Comparison of ENCODE assay signal across 12 cellular contexts in the genomic region with DNA sequence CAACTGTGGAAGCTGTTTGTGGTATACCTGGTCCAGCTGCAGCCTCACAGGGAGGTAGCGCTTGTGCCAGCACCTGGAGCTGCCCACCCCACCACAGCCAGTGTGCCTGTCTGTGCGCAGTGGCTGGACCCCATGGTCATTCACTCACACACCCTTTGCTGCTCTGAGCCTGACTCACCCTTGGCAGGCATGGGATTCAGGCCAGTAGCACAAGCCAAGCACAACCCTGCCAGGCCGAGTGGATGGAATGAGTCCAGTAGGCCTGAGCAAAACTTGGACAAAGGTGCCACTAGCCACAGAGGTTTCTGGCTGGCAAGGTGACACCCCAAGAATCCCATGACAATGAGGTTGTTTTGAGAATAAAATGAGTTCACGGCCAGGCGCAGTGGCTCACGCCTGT.
"Had no signal": no experiment of that assay in that cellular context is flagged by ENCODE, and none has a peak within 500 bp of the region (broad histone marks: within the 10 kb centered on the region; RNA-seq: fewer than 3 reads in every experiment).

No MANE protein-coding gene starts in this region.

- H3K4me3 ChIP-seq: dorsolateral prefrontal cortex, sigmoid colon, testis had no signal

- H3K27ac Mint-ChIP-seq: activated T-helper 2 cell treated with anti-CD3 and anti-CD28 coated beads, Interferon-gamma antibody, Interleukin-2, Interleukin-4, amounts not matched to agents 10 μg/mL and 5 μg/mL and 100 μg/mL, durations not matched to agents 14 hours and 24 hours and 36 hours; naive thymus-derived CD4-positive, alpha-beta T cell had no signal

- H3K4me1 ChIP-seq: sigmoid colon, testis had no signal

- H3K27ac ChIP-seq: dorsolateral prefrontal cortex, neutrophil, sigmoid colon, testis had no signal

- DNase-seq: activated CD4-positive, CD25-positive, alpha-beta regulatory T cell; activated naive CD4-positive, alpha-beta T cell treated with anti-CD3 and anti-CD28 coated beads, Interleukin-2, amount 50 U/mL, for 16 hours; naive thymus-derived CD4-positive, alpha-beta T cell; sigmoid colon; stimulated activated CD4-positive, alpha-beta T cell treated with anti-CD3 and anti-CD28 coated beads, Interleukin-4, amount 100 ng/mL, for 1 hour; stimulated activated CD8-positive, alpha-beta memory T cell treated with anti-CD3 and anti-CD28 coated beads, Interleukin-4, amount 100 ng/mL, for 48 hours; stimulated activated naive CD8-positive, alpha-beta T cell treated with anti-CD3 and anti-CD28 coated beads, Interleukin-15, Interleukin-2, amounts not matched to agents 100 U/mL and 50 U/mL, for 24 hours; T-helper 2 cell; testis had no signal

- H3K27me3 ChIP-seq: dorsolateral prefrontal cortex, neutrophil, sigmoid colon, testis had no signal

- H3K4me3 Mint-ChIP-seq: naive thymus-derived CD4-positive, alpha-beta T cell had no signal

- H3K9me3 ChIP-seq: neutrophil, sigmoid colon, testis had no signal

- H3K36me3 ChIP-seq: neutrophil, sigmoid colon had no signal

- ATAC-seq: naive thymus-derived CD4-positive, alpha-beta T cell; stimulated activated naive CD8-positive, alpha-beta T cell treated with anti-CD3 and anti-CD28 coated beads, Interleukin-15, Interleukin-2, amounts not matched to agents 100 U/mL and 50 U/mL, for 24 hours had no signal

- H3K9me3 Mint-ChIP-seq: activated T-helper 2 cell treated with anti-CD3 and anti-CD28 coated beads, Interferon-gamma antibody, Interleukin-2, Interleukin-4, amounts not matched to agents 10 μg/mL and 5 μg/mL and 100 μg/mL, durations not matched to agents 14 hours and 24 hours and 36 hours had no signal

- H3K4me1 Mint-ChIP-seq: naive thymus-derived CD4-positive, alpha-beta T cell had no signal

- H3K36me3 Mint-ChIP-seq: naive thymus-derived CD4-positive, alpha-beta T cell had no signal
